33 cellular contexts compared by ENCODE assay signal in genomic region chr15:101142711-101143110, GRCh38.
"Had no signal": no experiment of that assay in that cellular context is flagged by ENCODE, and none has a peak within 500 bp of the region (broad histone marks: within the 10 kb centered on the region; RNA-seq: fewer than 3 reads in every experiment).

No MANE protein-coding gene starts in this region.

- H3K4me1 ChIP-seq: body of pancreas, gastroesophageal sphincter had no signal

- H3K27me3 ChIP-seq: body of pancreas, esophagus squamous epithelium, gastroesophageal sphincter, heart right ventricle had no signal

- H3K4me3 ChIP-seq: body of pancreas, esophagus squamous epithelium, gastroesophageal sphincter, heart right ventricle had no signal

- H3K27ac Mint-ChIP-seq: activated B cell treated with CpG ODN at 0.5 μM for 24 hours; activated CD4-positive, alpha-beta memory T cell treated with anti-CD3 and anti-CD28 coated beads, Interleukin-2, amount 10 ng/mL, durations not matched to agents 7 days and 5 days; activated CD4-positive, alpha-beta T cell treated with anti-CD3 and anti-CD28 coated beads, Interleukin-2, amount 10 ng/mL, durations not matched to agents 24 days and 14 days; activated naive CD4-positive, alpha-beta T cell treated with anti-CD3 and anti-CD28 coated beads, Interleukin-2, amount 50 U/mL, for 72 hours; activated T-helper 17 cell treated with anti-CD3 and anti-CD28 coated beads, Interleukin-2, amount 50 U/mL, for 72 hours; effector memory CD8-positive, alpha-beta T cell; T-helper 17 cell; T-helper 2 cell treated with Interferon-gamma antibody and Interleukin-4, amounts not matched to agents 5 μg/mL and 100 μg/mL, for 36 hours had no signal

- H3K4me3 Mint-ChIP-seq: activated B cell treated with CpG ODN at 0.5 μM for 24 hours; activated CD4-positive, alpha-beta memory T cell treated with anti-CD3 and anti-CD28 coated beads, Interleukin-2, amount 10 ng/mL, durations not matched to agents 7 days and 5 days; activated CD4-positive, alpha-beta T cell treated with anti-CD3 and anti-CD28 coated beads, Interleukin-2, amount 10 ng/mL, durations not matched to agents 24 days and 14 days; activated naive CD4-positive, alpha-beta T cell treated with anti-CD3 and anti-CD28 coated beads, Interleukin-2, amount 10 ng/mL, durations not matched to agents 7 days and 5 days; activated naive CD8-positive, alpha-beta T cell treated with anti-CD3 and anti-CD28 coated beads, Interleukin-2, amount 10 ng/mL, durations not matched to agents 7 days and 5 days; activated T-cell treated with anti-CD3 and anti-CD28 coated beads, Interleukin-2, amount 50 U/mL, for 4 hours; activated T-helper 17 cell treated with anti-CD3 and anti-CD28 coated beads, Interleukin-2, amount 50 U/mL, for 72 hours; effector memory CD8-positive, alpha-beta T cell; T-helper 17 cell; T-helper 2 cell treated with Interferon-gamma antibody and Interleukin-4, amounts not matched to agents 5 μg/mL and 100 μg/mL, for 36 hours had no signal

- H3K9me3 ChIP-seq: body of pancreas, esophagus squamous epithelium, gastroesophageal sphincter, heart right ventricle had no signal

- H3K27me3 Mint-ChIP-seq: activated CD4-positive, alpha-beta T cell treated with anti-CD3 and anti-CD28 coated beads, Interleukin-2, amount 10 ng/mL, durations not matched to agents 24 days and 14 days; activated naive CD8-positive, alpha-beta T cell treated with anti-CD3 and anti-CD28 coated beads, Interleukin-2, amount 10 ng/mL, durations not matched to agents 7 days and 5 days; activated T-helper 17 cell treated with anti-CD3 and anti-CD28 coated beads, Interleukin-2, amount 50 U/mL, for 72 hours had no signal

- DNase-seq: activated B cell treated with CpG ODN at 0.5 μM for 24 hours; activated CD4-positive, alpha-beta memory T cell treated with anti-CD3 and anti-CD28 coated beads, Interleukin-2, amount 10 ng/mL, durations not matched to agents 7 days and 5 days; activated CD4-positive, alpha-beta T cell treated with anti-CD3 and anti-CD28 coated beads, Interleukin-2, amount 10 ng/mL, durations not matched to agents 24 days and 14 days; activated CD8-positive, alpha-beta memory T cell treated with anti-CD3 and anti-CD28 coated beads, Interleukin-2, amount 50 U/mL, for 48 hours; activated gamma-delta T cell; activated naive CD4-positive, alpha-beta T cell; activated naive CD4-positive, alpha-beta T cell treated with anti-CD3 and anti-CD28 coated beads, Interleukin-2, amount 10 ng/mL, durations not matched to agents 7 days and 5 days; activated naive CD8-positive, alpha-beta T cell treated with anti-CD3 and anti-CD28 coated beads, Interleukin-2, amount 10 ng/mL, durations not matched to agents 7 days and 5 days; activated T-cell treated with anti-CD3 and anti-CD28 coated beads for 4 hours; activated T-cell treated with anti-CD3 and anti-CD28 coated beads, Interleukin-2, amount 50 U/mL, for 4 hours; anterior cingulate cortex; body of pancreas; caudate nucleus; cortex of kidney; dermis blood vessel endothelial cell; effector CD4-positive, alpha-beta T cell; effector memory CD8-positive, alpha-beta T cell; esophagus squamous epithelium; foreskin melanocyte; heart right ventricle; T-helper 1 cell; T-helper 17 cell; T1000; WERI-Rb-1 had no signal

- H3K27ac ChIP-seq: body of pancreas, epithelial cell of prostate, esophagus squamous epithelium, gastroesophageal sphincter, heart right ventricle, WERI-Rb-1 had no signal

- H3K9me3 Mint-ChIP-seq: activated B cell treated with CpG ODN at 0.5 μM for 24 hours; activated CD4-positive, alpha-beta memory T cell treated with anti-CD3 and anti-CD28 coated beads, Interleukin-2, amount 10 ng/mL, durations not matched to agents 7 days and 5 days; activated naive CD4-positive, alpha-beta T cell treated with anti-CD3 and anti-CD28 coated beads, Interleukin-2, amount 10 ng/mL, durations not matched to agents 7 days and 5 days; activated naive CD4-positive, alpha-beta T cell treated with anti-CD3 and anti-CD28 coated beads, Interleukin-2, amount 50 U/mL, for 72 hours; activated naive CD8-positive, alpha-beta T cell treated with anti-CD3 and anti-CD28 coated beads, Interleukin-2, amount 10 ng/mL, durations not matched to agents 7 days and 5 days; activated T-cell treated with anti-CD3 and anti-CD28 coated beads, Interleukin-2, amount 50 U/mL, for 4 hours; activated T-helper 17 cell treated with anti-CD3 and anti-CD28 coated beads, Interleukin-2, amount 50 U/mL, for 72 hours; effector memory CD8-positive, alpha-beta T cell; T-helper 2 cell treated with Interferon-gamma antibody and Interleukin-4, amounts not matched to agents 5 μg/mL and 100 μg/mL, for 36 hours had no signal

- H3K36me3 Mint-ChIP-seq: activated naive CD4-positive, alpha-beta T cell treated with anti-CD3 and anti-CD28 coated beads, Interleukin-2, amount 10 ng/mL, durations not matched to agents 7 days and 5 days; activated naive CD4-positive, alpha-beta T cell treated with anti-CD3 and anti-CD28 coated beads, Interleukin-2, amount 50 U/mL, for 72 hours; activated naive CD8-positive, alpha-beta T cell treated with anti-CD3 and anti-CD28 coated beads, Interleukin-2, amount 10 ng/mL, durations not matched to agents 7 days and 5 days had no signal

- ATAC-seq: activated CD4-positive, CD25-positive, alpha-beta regulatory T cell treated with anti-CD3 and anti-CD28 coated beads, Interleukin-2, amount 50 U/mL, for 24 hours; activated naive CD4-positive, alpha-beta T cell treated with anti-CD3 and anti-CD28 coated beads, Interleukin-2, amount 50 U/mL, for 72 hours; activated T-cell treated with anti-CD3 and anti-CD28 coated beads, Interleukin-2, amount 50 U/mL, for 4 hours; activated T-helper 17 cell treated with anti-CD3 and anti-CD28 coated beads, Interleukin-2, amount 50 U/mL, for 72 hours; body of pancreas; effector memory CD8-positive, alpha-beta T cell; gastroesophageal sphincter; heart right ventricle; T-helper 17 cell had no signal

- H3K36me3 ChIP-seq: esophagus squamous epithelium, gastroesophageal sphincter, heart right ventricle, WERI-Rb-1 had no signal

- FAIRE-seq: colon, endometrium, endothelial cell of umbilical vein had no signal
